In the genomic region with DNA sequence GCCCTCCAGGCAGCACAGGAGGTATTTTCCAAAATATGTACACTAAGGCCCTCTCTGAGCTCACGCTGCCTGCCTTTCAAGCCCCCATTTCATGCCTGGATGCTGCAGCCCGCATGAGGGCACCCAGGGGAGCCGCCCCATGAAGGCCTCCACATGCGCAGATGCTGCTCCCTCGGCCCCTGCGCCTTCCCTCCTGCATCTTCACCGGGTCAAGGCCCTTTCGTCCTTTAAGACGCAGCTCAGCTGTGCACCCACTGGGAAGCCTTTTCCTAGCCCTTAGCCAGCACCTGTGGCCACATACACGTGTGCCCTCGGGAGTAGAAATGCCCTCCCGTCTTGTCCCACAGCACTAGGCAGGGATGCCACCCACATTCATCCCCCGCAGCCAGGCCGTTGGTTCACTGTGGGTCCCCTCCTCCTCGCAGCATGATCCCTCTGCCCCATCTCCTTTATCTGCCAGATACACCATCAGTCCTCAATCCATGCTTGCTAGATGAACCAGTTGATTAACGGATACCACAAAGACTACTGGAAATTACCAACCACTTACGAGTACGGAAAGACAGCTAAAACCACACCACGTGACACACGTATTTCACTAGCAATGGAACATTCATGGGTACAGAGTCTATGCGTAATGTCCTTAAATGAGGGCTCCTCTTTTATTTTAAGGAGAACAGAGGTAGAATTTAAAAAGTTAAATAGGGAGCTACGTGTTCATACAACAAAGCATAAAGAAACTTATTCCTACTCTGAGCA, we compare ENCODE assay signal across 16 cellular contexts.
DNase-seq lines count a peak whose midpoint lies in the region; ATAC-seq and TF ChIP-seq lines count a peak whose summit lies in the region.
"Had no signal": no experiment of that assay in that cellular context is flagged by ENCODE, and none has a peak within 500 bp of the region (broad histone marks: within the 10 kb centered on the region; RNA-seq: fewer than 3 reads in every experiment).

No MANE protein-coding gene starts in this region.

- H3K4me1 ChIP-seq in heart right ventricle = peaks cover 0 to 33% (median 17%) of the 10 kb centered on the region in 9 donors

- H3K4me1 Mint-ChIP-seq in mesothelial cell of epicardium (peaks cover 17% of the 10 kb centered on the region), progenitor cell of endocrine pancreas (ENCODE audit: low read depth) (no peaks in the 10 kb centered on the region)
- H3K4me1 Mint-ChIP-seq: activated naive CD4-positive, alpha-beta T cell treated with anti-CD3 and anti-CD28 coated beads, Interleukin-2, amount 50 U/mL, for 24 hours had no signal

- H3K27me3 Mint-ChIP-seq in mesothelial cell of epicardium (ENCODE audit: low read depth) (no peaks in the 10 kb centered on the region), progenitor cell of endocrine pancreas (no peaks in the 10 kb centered on the region)

- peaks cover 8% of the 10 kb centered on the region for H3K9me3 Mint-ChIP-seq in mesothelial cell of epicardium
- no peaks in the 10 kb centered on the region for H3K9me3 Mint-ChIP-seq in progenitor cell of endocrine pancreas (ENCODE audit: low read depth)
- H3K9me3 Mint-ChIP-seq: activated naive CD4-positive, alpha-beta T cell treated with anti-CD3 and anti-CD28 coated beads, Interleukin-2, amount 50 U/mL, for 24 hours had no signal

- H3K9me3 ChIP-seq in heart right ventricle = peaks cover 0 to 11% (median 0%) of the 10 kb centered on the region in 11 donors
- H3K9me3 ChIP-seq: ascending aorta, tibial artery had no signal

- peak overlapping the region; percentile 9 for H3K27ac Mint-ChIP-seq in mesothelial cell of epicardium
- no peak overlapping the region for H3K27ac Mint-ChIP-seq in progenitor cell of endocrine pancreas
- H3K27ac Mint-ChIP-seq: activated naive CD4-positive, alpha-beta T cell treated with anti-CD3 and anti-CD28 coated beads, Interleukin-2, amount 50 U/mL, for 24 hours had no signal

- H3K4me3 ChIP-seq in heart right ventricle = no peak overlapping the region
- H3K4me3 ChIP-seq: ascending aorta, cardiac muscle cell, tibial artery had no signal

- no peak for TF ChIP-seq CTCF in heart right ventricle (IDR thresholded peaks at IDR 0.05)
- TF ChIP-seq CTCF in mesothelial cell of epicardium (IDR thresholded peaks at IDR 0.05; ENCODE audit: unreplicated experiment) = no peak
- TF ChIP-seq CTCF in progenitor cell of endocrine pancreas (IDR thresholded peaks at IDR 0.05; ENCODE audit: unreplicated experiment) = no peak

- H3K27ac ChIP-seq in heart right ventricle (peak overlapping the region in 6 of 10 donors; percentile 7 to 71 (median 53)), cingulate gyrus (ENCODE audit: low read depth, low read length) (peak overlapping the region; percentile 69), temporal lobe (ENCODE audit: low read depth, low read length) (peak overlapping the region; percentile 17)
- H3K27ac ChIP-seq: cardiac muscle cell, tibial artery had no signal

- ATAC-seq in heart right ventricle (peak in 1 of 8 donors; percentile 4), Right ventricle myocardium superior (ENCODE audit: poor library complexity) (no peak), HG03139 (IDR thresholded peaks at IDR 0.05; ENCODE audit: unreplicated experiment) (no peak)

- peaks cover 0 to 67% (median 33%) of the 10 kb centered on the region in 9 donors for H3K36me3 ChIP-seq in heart right ventricle
- H3K36me3 ChIP-seq: cardiac muscle cell had no signal

- DNase-seq in heart right ventricle (no peak), Right ventricle myocardium superior (no peak), mesothelial cell of epicardium (ENCODE audit: low spot score in 2 of 2, unreplicated experiment in 2 of 2) (no peak), progenitor cell of endocrine pancreas (ENCODE audit: low spot score, unreplicated experiment) (no peak), amygdala (lab: John Stamatoyannopoulos, UW) (no peak)
- DNase-seq: Kasumi-1; NCI-H446 treated with DMSO at 0.1 percent for 48 hours; stimulated activated naive CD4-positive, alpha-beta T cell treated with Interleukin-2 at 50 U/mL for 16 hours; T-helper 9 cell; tibial artery had no signal

- intact Hi-C loops in heart right ventricle (cut with DNase I) = loop anchor here in 1 of 10 donors (5.0 kb wide), 1 partner anchor 78 kb away; no protein-coding TSS in a partner anchor
- intact Hi-C loops in Right ventricle myocardium superior (cut with DNase I) = no loop called here

- H3K4me3 Mint-ChIP-seq in mesothelial cell of epicardium (no peak overlapping the region), progenitor cell of endocrine pancreas (ENCODE audit: low read depth) (no peak overlapping the region)
- H3K4me3 Mint-ChIP-seq: activated naive CD4-positive, alpha-beta T cell treated with anti-CD3 and anti-CD28 coated beads, Interleukin-2, amount 50 U/mL, for 24 hours had no signal

- WGBS in heart right ventricle, 2 donors = 91 to 92% methylated on average over 22 of the region's 22 CpGs

- H3K36me3 Mint-ChIP-seq in mesothelial cell of epicardium (peaks cover 53% of the 10 kb centered on the region), progenitor cell of endocrine pancreas (ENCODE audit: insufficient read depth) (peaks cover 35% of the 10 kb centered on the region)
- H3K36me3 Mint-ChIP-seq: activated naive CD4-positive, alpha-beta T cell treated with anti-CD3 and anti-CD28 coated beads, Interleukin-2, amount 50 U/mL, for 24 hours had no signal

- no peaks in the 10 kb centered on the region for H3K27me3 ChIP-seq in heart right ventricle
- H3K27me3 ChIP-seq: ascending aorta, cardiac muscle cell, tibial artery had no signal

Comparison
In these comparisons a context has a peak if more than half of its experiments do, and no peak if none do; other contexts are left out.
1. H3K27ac ChIP-seq: peak in every context shown above with its lines; median percentile 69 in cingulate gyrus; 53 in heart right ventricle; 17 in temporal lobe.